1 cellular context compared by ENCODE assay signal in genomic region chr14:93892505-93892839, GRCh38.
TF ChIP-seq lines count a peak whose summit lies in the region.

No MANE protein-coding gene starts in this region.

TF ChIP-seq in H1, 55 proteins besides CTCF, POLR2A, EP300 and RAD21 (continued from another document):
- TF ChIP-seq, protein P1, sequence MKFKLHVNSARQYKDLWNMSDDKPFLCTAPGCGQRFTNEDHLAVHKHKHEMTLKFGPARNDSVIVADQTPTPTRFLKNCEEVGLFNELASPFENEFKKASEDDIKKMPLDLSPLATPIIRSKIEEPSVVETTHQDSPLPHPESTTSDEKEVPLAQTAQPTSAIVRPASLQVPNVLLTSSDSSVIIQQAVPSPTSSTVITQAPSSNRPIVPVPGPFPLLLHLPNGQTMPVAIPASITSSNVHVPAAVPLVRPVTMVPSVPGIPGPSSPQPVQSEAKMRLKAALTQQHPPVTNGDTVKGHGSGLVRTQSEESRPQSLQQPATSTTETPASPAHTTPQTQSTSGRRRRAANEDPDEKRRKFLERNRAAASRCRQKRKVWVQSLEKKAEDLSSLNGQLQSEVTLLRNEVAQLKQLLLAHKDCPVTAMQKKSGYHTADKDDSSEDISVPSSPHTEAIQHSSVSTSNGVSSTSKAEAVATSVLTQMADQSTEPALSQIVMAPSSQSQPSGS (IDR thresholded peaks at IDR 0.05; ENCODE audit: low read length), result no peak
TF ChIP-seq in H1: peak in this region for 0.
